ENCODE assay signal across 9 cellular contexts in genomic region chr3:101861212-101861977, GRCh38. TPM values are rescaled to one million over a fixed set of nuclear protein-coding genes. Genes with fewer than 3 reads are reported as not detected.
DNase-seq lines count a peak whose midpoint lies in the region; ATAC-seq and TF ChIP-seq lines count a peak whose summit lies in the region.
"Had no signal": no experiment of that assay in that cellular context is flagged by ENCODE, and none has a peak within 500 bp of the region (broad histone marks: within the 10 kb centered on the region; RNA-seq: fewer than 3 reads in every experiment).

No MANE protein-coding gene starts in this region.

- no peaks in the 10 kb centered on the region for H3K4me1 ChIP-seq in testis

- no peaks in the 10 kb centered on the region for H3K27me3 Mint-ChIP-seq in activated T-cell treated with anti-CD3 and anti-CD28 coated beads, Interleukin-2, amount 50 U/mL, for 4 hours (ENCODE audit: low read depth)
- no peaks in the 10 kb centered on the region for H3K27me3 Mint-ChIP-seq in activated CD4-positive, alpha-beta memory T cell treated with anti-CD3 and anti-CD28 coated beads for 36 hours
- no peaks in the 10 kb centered on the region for H3K27me3 Mint-ChIP-seq in stimulated activated naive B cell treated with anti-CD40 and anti-IgM and Interleukin-4, amounts not matched to agents 10 μg/mL and 1 μg/mL and 100 μg/mL, for 72 hours

- 77 to 81% methylated on average over 5 of the region's 5 CpGs for WGBS in testis, 2 donors

- H3K4me3 ChIP-seq in testis = no peak overlapping the region

- CTCF ChIA-PET in activated CD4-positive, alpha-beta memory T cell treated with anti-CD3 and anti-CD28 coated beads for 36 hours (lab: Charles Lee) = interaction anchor here (2.1 kb wide), 1 partner anchor 364 kb away, joined by 5 read pairs; no protein-coding TSS in a partner anchor

- POLR2A ChIA-PET in activated CD4-positive, alpha-beta memory T cell treated with anti-CD3 and anti-CD28 coated beads for 36 hours (lab: Charles Lee) = interaction anchor here (0.6 to 2.6 kb wide), 4 partner anchors 8 to 28 kb away, joined by 3 to 15 read pairs (median 6); partner anchors contain the start of gene NFKBIZ

- no peak for TF ChIP-seq CTCF in testis (IDR thresholded peaks at IDR 0.05)

- peak overlapping the region; percentile 0 for H3K27ac Mint-ChIP-seq in activated CD4-positive, alpha-beta memory T cell treated with anti-CD3 and anti-CD28 coated beads for 36 hours
- peak overlapping the region; percentile 77 for H3K27ac Mint-ChIP-seq in stimulated activated naive B cell treated with anti-CD40 and anti-IgM and Interleukin-4, amounts not matched to agents 10 μg/mL and 1 μg/mL and 100 μg/mL, for 72 hours

- intact Hi-C loops in activated CD4-positive, alpha-beta memory T cell treated with anti-CD3 and anti-CD28 coated beads for 36 hours (cut with micrococcal nuclease) = loop anchor here (1.0 to 5.0 kb wide), 3 partner anchors 10 to 75 kb away; no protein-coding TSS in a partner anchor
- intact Hi-C loops in testis (cut with DNase I; ENCODE audit: low total_unique reads) = no loop called here

- TF ChIP-seq POLR2A in testis (IDR thresholded peaks at IDR 0.05) = no peak

- no peaks in the 10 kb centered on the region for H3K27me3 ChIP-seq in testis

- no peak for DNase-seq in activated T-cell treated with anti-CD3 and anti-CD28 coated beads, Interleukin-2, amount 50 U/mL, for 4 hours
- DNase-seq in activated T-cell treated with anti-CD3 and anti-CD28 coated beads for 4 hours = no peak
- DNase-seq in activated CD4-positive, alpha-beta memory T cell treated with anti-CD3 and anti-CD28 coated beads for 36 hours = no peak
- no peak for DNase-seq in stimulated activated naive B cell treated with anti-CD40 and anti-IgM and Interleukin-4, amounts not matched to agents 10 μg/mL and 1 μg/mL and 100 μg/mL, for 72 hours
- DNase-seq in SIG-M5 (lab: John Stamatoyannopoulos, UW) = no peak
- DNase-seq in testis = no peak

- H3K9me3 ChIP-seq in testis = no peaks in the 10 kb centered on the region

- ATAC-seq in activated T-cell treated with anti-CD3 and anti-CD28 coated beads, Interleukin-2, amount 50 U/mL, for 4 hours = peak; percentile 57 to 64
- ATAC-seq in HG02884 (IDR thresholded peaks at IDR 0.05; ENCODE audit: unreplicated experiment) (peak; percentile 36), esophagus mucosa (no peak)
- ATAC-seq in stimulated activated naive B cell treated with anti-CD40 and anti-IgM and Interleukin-4, amounts not matched to agents 10 μg/mL and 1 μg/mL and 100 μg/mL, for 72 hours (replicated peaks) = peak; percentile 46 to 48

- H3K4me1 Mint-ChIP-seq in activated T-cell treated with anti-CD3 and anti-CD28 coated beads, Interleukin-2, amount 50 U/mL, for 4 hours (ENCODE audit: low read depth) = peaks cover 48% of the 10 kb centered on the region
- peaks cover 64% of the 10 kb centered on the region for H3K4me1 Mint-ChIP-seq in activated CD4-positive, alpha-beta memory T cell treated with anti-CD3 and anti-CD28 coated beads for 36 hours (ENCODE audit: low read depth)
- H3K4me1 Mint-ChIP-seq in stimulated activated naive B cell treated with anti-CD40 and anti-IgM and Interleukin-4, amounts not matched to agents 10 μg/mL and 1 μg/mL and 100 μg/mL, for 72 hours = peaks cover 39 to 59% of the 10 kb centered on the region in 2 donors
- H3K4me1 Mint-ChIP-seq: neural crest cell had no signal

- H3K9me3 Mint-ChIP-seq in activated T-cell treated with anti-CD3 and anti-CD28 coated beads, Interleukin-2, amount 50 U/mL, for 4 hours = no peaks in the 10 kb centered on the region
- H3K9me3 Mint-ChIP-seq in activated CD4-positive, alpha-beta memory T cell treated with anti-CD3 and anti-CD28 coated beads for 36 hours = no peaks in the 10 kb centered on the region
- H3K9me3 Mint-ChIP-seq in stimulated activated naive B cell treated with anti-CD40 and anti-IgM and Interleukin-4, amounts not matched to agents 10 μg/mL and 1 μg/mL and 100 μg/mL, for 72 hours = no peaks in the 10 kb centered on the region
- H3K9me3 Mint-ChIP-seq: neural crest cell had no signal

- H3K36me3 ChIP-seq in testis (ENCODE audit: low read depth, missing control alignments) = no peaks in the 10 kb centered on the region

- no peak overlapping the region for H3K27ac ChIP-seq in testis

- peaks cover 52% of the 10 kb centered on the region for H3K36me3 Mint-ChIP-seq in activated T-cell treated with anti-CD3 and anti-CD28 coated beads, Interleukin-2, amount 50 U/mL, for 4 hours (ENCODE audit: insufficient read depth)
- peaks cover 55% of the 10 kb centered on the region for H3K36me3 Mint-ChIP-seq in activated CD4-positive, alpha-beta memory T cell treated with anti-CD3 and anti-CD28 coated beads for 36 hours
- peaks cover 40 to 60% of the 10 kb centered on the region in 2 donors for H3K36me3 Mint-ChIP-seq in stimulated activated naive B cell treated with anti-CD40 and anti-IgM and Interleukin-4, amounts not matched to agents 10 μg/mL and 1 μg/mL and 100 μg/mL, for 72 hours

- H3K4me3 Mint-ChIP-seq in activated T-cell treated with anti-CD3 and anti-CD28 coated beads, Interleukin-2, amount 50 U/mL, for 4 hours = no peak overlapping the region
- H3K4me3 Mint-ChIP-seq in activated CD4-positive, alpha-beta memory T cell treated with anti-CD3 and anti-CD28 coated beads for 36 hours = no peak overlapping the region
- H3K4me3 Mint-ChIP-seq in stimulated activated naive B cell treated with anti-CD40 and anti-IgM and Interleukin-4, amounts not matched to agents 10 μg/mL and 1 μg/mL and 100 μg/mL, for 72 hours = peak overlapping the region in 1 of 2 donors; percentile 39
- H3K4me3 Mint-ChIP-seq: neural crest cell had no signal

RNA-seq across cellular contexts. Expression of gene NFKBIZ, which starts 12.1 kb away (rescaled TPM):
- 10 to 100 TPM; 54.9 to 93.3 (median 88.8) TPM for total RNA-seq in activated T-cell treated with anti-CD3 and anti-CD28 coated beads, Interleukin-2, amount 50 U/mL, for 4 hours
- 10 to 100 TPM; 65.9 to 74.9 TPM for total RNA-seq in activated CD4-positive, alpha-beta memory T cell treated with anti-CD3 and anti-CD28 coated beads for 36 hours
- total RNA-seq in esophagus mucosa (56.3 TPM), testis (10 to 100 TPM in 1 of 2 donors, 1 to 10 TPM in 1; 6.9 to 14.7 TPM)
- 5.4 TPM for polyA plus RNA-seq in testis (ENCODE audit: insufficient read depth, low read depth, low replicate concordance)
